ENCODE assay signal across 1 cellular context in genomic region chr15:75747121-75747520, GRCh38. TPM values are rescaled to one million over a fixed set of nuclear protein-coding genes. Genes with fewer than 3 reads are reported as not detected.
"Had no signal": no experiment of that assay in that cellular context is flagged by ENCODE, and none has a peak within 500 bp of the region (broad histone marks: within the 10 kb centered on the region; RNA-seq: fewer than 3 reads in every experiment).

No MANE protein-coding gene starts in this region.

RNA-seq across cellular contexts. Expression of gene CSPG4, which starts 34.5 kb away (rescaled TPM):
- total RNA-seq: endothelial cell of umbilical vein had no signal
- polyA plus RNA-seq: endothelial cell of umbilical vein had no signal
